2 cellular contexts compared by ENCODE assay signal in genomic region chrX:154439841-154440240, GRCh38.
TF ChIP-seq lines count a peak whose summit lies in the region.

No MANE protein-coding gene starts in this region.

TF ChIP-seq in liver, 16 proteins besides CTCF, POLR2A, EP300 and RAD21:
- peak; percentile 88 to 92 for TF ChIP-seq RXRA (IDR thresholded peaks at IDR 0.05)
- peak; percentile 52 for TF ChIP-seq SP1 (IDR thresholded peaks at IDR 0.05)
- peak; percentile 67 to 84 for TF ChIP-seq GABPA (IDR thresholded peaks at IDR 0.05 in 1 of 2, conservative IDR thresholded peaks at IDR 0.05 in 1 of 2)
- TF ChIP-seq FOXA1 (IDR thresholded peaks at IDR 0.05), result no peak
- TF ChIP-seq NR2F2 (IDR thresholded peaks at IDR 0.05), result peak; percentile 55

TF ChIP-seq in HepG2, 621 proteins besides CTCF, POLR2A, EP300 and RAD21:
- TF ChIP-seq JUN (CRISPR knock-in tag; IDR thresholded peaks at IDR 0.05) (no peak), ZNF550 (CRISPR knock-in tag; IDR thresholded peaks at IDR 0.05; ENCODE audit: borderline replicate concordance) (no peak), HDAC1 (CRISPR knock-in tag; IDR thresholded peaks at IDR 0.05) (no peak), TP53 (CRISPR knock-in tag; conservative IDR thresholded peaks at IDR 0.05) (no peak), DPF2 (CRISPR knock-in tag; IDR thresholded peaks at IDR 0.05; ENCODE audit: borderline replicate concordance, low read depth) (no peak), REST (IDR thresholded peaks at IDR 0.05; ENCODE audit: borderline replicate concordance in 1 of 2, low read depth in 1 of 2, low read length in 2 of 2) (no peak), ZNF761 (CRISPR knock-in tag; conservative IDR thresholded peaks at IDR 0.05) (no peak)
- TF ChIP-seq, protein P1, sequence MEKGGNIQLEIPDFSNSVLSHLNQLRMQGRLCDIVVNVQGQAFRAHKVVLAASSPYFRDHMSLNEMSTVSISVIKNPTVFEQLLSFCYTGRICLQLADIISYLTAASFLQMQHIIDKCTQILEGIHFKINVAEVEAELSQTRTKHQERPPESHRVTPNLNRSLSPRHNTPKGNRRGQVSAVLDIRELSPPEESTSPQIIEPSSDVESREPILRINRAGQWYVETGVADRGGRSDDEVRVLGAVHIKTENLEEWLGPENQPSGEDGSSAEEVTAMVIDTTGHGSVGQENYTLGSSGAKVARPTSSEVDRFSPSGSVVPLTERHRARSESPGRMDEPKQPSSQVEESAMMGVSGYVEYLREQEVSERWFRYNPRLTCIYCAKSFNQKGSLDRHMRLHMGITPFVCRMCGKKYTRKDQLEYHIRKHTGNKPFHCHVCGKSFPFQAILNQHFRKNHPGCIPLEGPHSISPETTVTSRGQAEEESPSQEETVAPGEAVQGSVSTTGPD (CRISPR knock-in tag; IDR thresholded peaks at IDR 0.05), result no peak
TF ChIP-seq in HepG2: peak in this region for 0.
